ENCODE assay signal across 8 cellular contexts in the genomic region with DNA sequence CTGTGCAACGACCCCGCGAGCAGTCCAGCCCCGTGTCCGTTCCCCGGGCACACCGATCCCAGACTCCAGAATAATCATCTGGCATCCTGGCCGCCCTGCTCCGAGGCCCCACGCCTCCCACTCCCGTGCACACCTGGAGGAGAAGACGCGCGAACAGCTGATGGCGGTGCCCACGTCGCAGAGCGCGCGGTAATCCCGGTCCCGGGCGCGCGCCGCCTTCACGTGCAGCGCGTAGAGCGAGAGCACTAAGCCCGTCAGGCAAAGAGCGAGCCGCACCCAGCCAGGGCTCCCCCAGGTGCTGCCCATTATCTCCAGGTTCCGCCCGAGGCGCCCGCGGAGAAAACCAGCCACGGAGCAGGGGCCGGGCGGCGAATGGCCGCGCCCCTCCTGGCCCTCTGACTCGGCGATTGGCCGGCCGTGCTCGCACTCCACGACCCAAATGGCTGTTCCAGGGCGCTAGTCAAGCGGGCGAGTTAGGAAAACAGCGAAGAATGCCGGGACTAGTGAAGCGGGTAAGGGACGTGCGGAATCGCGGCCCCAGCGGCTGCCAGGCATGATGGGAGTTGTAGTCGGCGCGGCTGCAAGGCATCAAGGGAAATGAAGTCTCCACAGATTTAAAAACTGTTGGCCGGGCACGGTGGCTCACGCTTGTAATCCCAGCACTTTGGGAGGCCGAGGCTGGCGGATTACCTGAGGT. TPM values are rescaled to one million over a fixed set of nuclear protein-coding genes. Genes with fewer than 3 reads are reported as not detected.
DNase-seq lines count a peak whose midpoint lies in the region; ATAC-seq, FAIRE-seq and TF ChIP-seq lines count a peak whose summit lies in the region.

VKORC1 (minus strand) TSS at position 374 of the 697 bp plus-strand sequence; CDS start at position 306, 68 bp downstream.

- H3K27me3 Mint-ChIP-seq in T-helper 17 cell, result no peaks in the 10 kb centered on the region

- in situ Hi-C loops in GM13976 (cut with MboI; ENCODE audit: low sequenced_read_pairs, unreplicated experiment), result no loop called here

- no peaks in the 10 kb centered on the region for H3K27me3 ChIP-seq in left ventricle myocardium inferior (ENCODE audit: low read depth)
- H3K27me3 ChIP-seq in psoas muscle (ENCODE audit: insufficient read depth in 3 of 3, low read length in 2 of 3), result no peaks in the 10 kb centered on the region

- 0 to 1% (median 0%) methylated on average over 64 to 69 of the region's 69 CpGs for WGBS in psoas muscle, 3 donors

- H3K4me3 ChIP-seq in left ventricle myocardium inferior, result peak within 1 kb of the TSS; percentile 94
- peak within 1 kb of the TSS; percentile 98 for H3K4me3 ChIP-seq in psoas muscle

- H3K36me3 ChIP-seq in left ventricle myocardium inferior (peaks cover 12% of the 10 kb centered on the region), psoas muscle (ENCODE audit: insufficient read depth in 1 of 2, low read depth in 1 of 2) (peaks cover 0 to 15% of the 10 kb centered on the region in 2 donors)

- H3K4me1 Mint-ChIP-seq in T-helper 17 cell, result peaks cover 21% of the 10 kb centered on the region

- no peaks in the 10 kb centered on the region for H3K36me3 Mint-ChIP-seq in T-helper 17 cell (ENCODE audit: low read depth)

- H3K27ac ChIP-seq in left ventricle myocardium inferior (replicated peaks), result peak within 1 kb of the TSS; percentile 92
- peak within 1 kb of the TSS; percentile 94 for H3K27ac ChIP-seq in psoas muscle

- peak; percentile 83 for ATAC-seq in HG02852 (IDR thresholded peaks at IDR 0.05; ENCODE audit: unreplicated experiment)
- peak; percentile 92 for ATAC-seq in T-helper 17 cell
- peak; percentile 93 to 96 (median 94) for ATAC-seq in psoas muscle

- H3K9me3 ChIP-seq in T-helper 17 cell (ENCODE audit: control insufficient read depth, low read length, poor library complexity, severe bottlenecking) (no peaks in the 10 kb centered on the region), left ventricle myocardium inferior (replicated peaks) (no peaks in the 10 kb centered on the region), psoas muscle (no peaks in the 10 kb centered on the region)

- H3K27ac Mint-ChIP-seq in T-helper 17 cell, result peak within 1 kb of the TSS; percentile 98

- FAIRE-seq in urothelium cell line (lab: Jason Lieb, UNC), result no peak

- intact Hi-C loops in left ventricle myocardium inferior (cut with micrococcal nuclease) (no loop called here), psoas muscle (cut with DNase I) (loop anchor here (1.0 to 10.0 kb wide), 2 partner anchors 48 to 110 kb away; partner anchors contain the start of gene HSD3B7 (in 1 of the 2))

- H3K4me1 ChIP-seq in left ventricle myocardium inferior (peaks cover 24% of the 10 kb centered on the region), psoas muscle (peaks cover 4% of the 10 kb centered on the region)

- no peak for TF ChIP-seq CTCF in GM13976 (IDR thresholded peaks at IDR 0.05; ENCODE audit: borderline replicate concordance, control extremely low read depth, extremely low read depth, insufficient read depth, missing control alignments)
- TF ChIP-seq CTCF in left ventricle myocardium inferior (IDR thresholded peaks at IDR 0.05; ENCODE audit: borderline replicate concordance), result peak; percentile 12
- TF ChIP-seq CTCF in psoas muscle (IDR thresholded peaks at IDR 0.05), result no peak

- peak; percentile 93 for DNase-seq in GM13976 (ENCODE audit: low spot score)
- DNase-seq in NCI-H146 treated with DMSO at 0.1 percent for 48 hours (lab: John Stamatoyannopoulos, UW; ENCODE audit: unreplicated experiment), result peak; percentile 99
- peak; percentile 69 to 80 (median 73) for DNase-seq in T-helper 17 cell
- peak in 55 of 56 donors; percentile 26 to 96 (median 89) for DNase-seq in amygdala (lab: John Stamatoyannopoulos, UW)
- DNase-seq in left ventricle myocardium inferior, result peak; percentile 95
- peak; percentile 94 to 97 for DNase-seq in psoas muscle
- DNase-seq in urothelium cell line (ENCODE audit: low spot score), result peak; percentile 94

- peak within 1 kb of the TSS; percentile 95 for H3K4me3 Mint-ChIP-seq in T-helper 17 cell

RNA-seq across cellular contexts. Expression of gene VKORC1, which starts in this region (rescaled TPM):
- total RNA-seq in T-helper 17 cell (10 to 100 TPM; 30.6 to 31.7 TPM), left ventricle myocardium inferior (39.5 TPM), psoas muscle (10 to 100 TPM; 13.3 to 17.8 (median 16.5) TPM)
- polyA plus RNA-seq in psoas muscle, result 10 to 100 TPM; 28.6 to 57.0 (median 48.3) TPM

Comparison
In these comparisons a context has a peak if more than half of its experiments do, and no peak if none do; other contexts are left out.
1. Peak in every context shown above with its lines: DNase-seq, ATAC-seq, H3K4me3 ChIP-seq and H3K27ac ChIP-seq.